21 cellular contexts compared by ENCODE assay signal in genomic region chr15:39616731-39617455, GRCh38. TPM values are rescaled to one million over a fixed set of nuclear protein-coding genes. Genes with fewer than 3 reads are reported as not detected.
A peak's percentile ranks its signal among the peaks of the same experiment; 100 is the strongest.
DNase-seq lines count a peak whose midpoint lies in the region; ATAC-seq, FAIRE-seq and TF ChIP-seq lines count a peak whose summit lies in the region.
"Had no signal": no experiment of that assay in that cellular context is flagged by ENCODE, and none has a peak within 500 bp of the region (broad histone marks: within the 10 kb centered on the region; RNA-seq: fewer than 3 reads in every experiment).

No MANE protein-coding gene starts in this region.

- H3K9me3 ChIP-seq in A549 (peaks cover 4% of the 10 kb centered on the region; the same call in 1 of the 3 replicates), esophagus muscularis mucosa (peaks cover 0 to 10% (median 0%) of the 10 kb centered on the region in 4 donors), BE2C (no peaks in the 10 kb centered on the region)
- H3K9me3 ChIP-seq: neutrophil had no signal

- 46% methylated on average over 6 of the region's 6 CpGs for WGBS in A549 (ENCODE audit: missing lambda C conversion rate)
- 91% methylated on average over 6 of the region's 6 CpGs for WGBS in esophagus muscularis mucosa

- TF ChIP-seq EP300 in A549 (IDR thresholded peaks at IDR 0.05) (no peak), esophagus muscularis mucosa (IDR thresholded peaks at IDR 0.05) (no peak)

- intact Hi-C loops in esophagus muscularis mucosa (cut with DNase I), result no loop called here

- H3K4me1 ChIP-seq in A549, result peaks cover 29% of the 10 kb centered on the region
- peaks cover 0 to 8% (median 2%) of the 10 kb centered on the region in 4 donors for H3K4me1 ChIP-seq in esophagus muscularis mucosa
- no peaks in the 10 kb centered on the region for H3K4me1 ChIP-seq in BE2C

- ATAC-seq in A549, result no peak
- ATAC-seq: left lobe of liver; stimulated activated effector memory CD8-positive, alpha-beta T cell treated with anti-CD3 and anti-CD28 coated beads, Interleukin-12 subunit alpha, Interleukin-12 subunit beta, amount 100 ng/mL, for 72 hours had no signal

- FAIRE-seq in A549 (lab: Jason Lieb, UNC) (no peak), HTR-8/SVneo (lab: Jason Lieb, UNC) (no peak)

- no peak for TF ChIP-seq RAD21 in A549 (conservative IDR thresholded peaks at IDR 0.05 in 1 of 2, IDR thresholded peaks at IDR 0.05 in 1 of 2)

- H3K27me3 ChIP-seq in esophagus muscularis mucosa (no peaks in the 10 kb centered on the region), BE2C (peaks cover 3% of the 10 kb centered on the region; the same call in 1 of the 2 replicates)
- H3K27me3 ChIP-seq: BLaER1 treated with 17β-estradiol and CSF1 and Interleukin-3, amounts not matched to agents 10 nM and 100 nM; neutrophil; sigmoid colon had no signal

- CTCF ChIA-PET in A549 (lab: Yijun Ruan, JAX), result no interaction called here
- CTCF ChIA-PET in RWPE1 (lab: Yijun Ruan, JAX), result interaction anchor here (0.5 kb wide), 1 partner anchor 139 kb away, joined by 3 read pairs; no protein-coding TSS in a partner anchor

- H3K4me3 ChIP-seq in A549, result no peak overlapping the region
- H3K4me3 ChIP-seq in esophagus muscularis mucosa, result no peak overlapping the region
- H3K4me3 ChIP-seq in BE2C (ENCODE audit: low read depth, low read length), result no peak overlapping the region
- H3K4me3 ChIP-seq: BLaER1 treated with 17β-estradiol and CSF1 and Interleukin-3, amounts not matched to agents 10 nM and 100 nM; sigmoid colon had no signal

- POLR2A ChIA-PET in A549 (lab: Yijun Ruan, JAX), result no interaction called here
- POLR2A ChIA-PET in RWPE1 (lab: Yijun Ruan, JAX; ENCODE audit: low non-redundant PET), result no interaction called here

- TF ChIP-seq POLR2A in A549 (IDR thresholded peaks at IDR 0.05; ENCODE audit: low read length) (no peak), esophagus muscularis mucosa (IDR thresholded peaks at IDR 0.05; ENCODE audit: low read depth) (no peak)

- peak overlapping the region; percentile 26; the same call in 1 of the 3 replicates for H3K4me2 ChIP-seq in A549
- H3K4me2 ChIP-seq: KMS-11 had no signal

- no peak for DNase-seq in A549 (ENCODE audit: low read depth in 1 of 2, low spot score in 1 of 2)
- peak; percentile 82 for DNase-seq in HT-29 (ENCODE audit: low spot score)
- DNase-seq in RWPE1 (ENCODE audit: low spot score), result peak; percentile 64
- DNase-seq in epithelial cell of prostate (ENCODE audit: low read depth, low spot score), result no peak
- DNase-seq in activated CD4-positive, alpha-beta T cell treated with anti-CD3 and anti-CD28 coated beads, Interleukin-2, amount 50 U/mL, for 4 hours, result no peak
- DNase-seq in esophagus muscularis mucosa (ENCODE audit: extremely low spot score), result no peak
- DNase-seq in BE2C, result no peak
- DNase-seq in HTR-8/SVneo (ENCODE audit: insufficient read length, low spot score), result no peak
- DNase-seq: activated effector memory CD4-positive, alpha-beta T cell treated with Interleukin-2 at 50 U/mL for 16 hours; activated T-cell treated with anti-CD3 and anti-CD28 coated beads for 4 hours; DMS79; NCI-H1694; NCI-H524 treated with DMSO at 0.1 percent for 48 hours; sigmoid colon; stimulated activated CD4-positive, alpha-beta T cell treated with anti-CD3 and anti-CD28 coated beads, Interleukin-4, amount 100 ng/mL, for 24 hours; substantia nigra had no signal

- TF ChIP-seq CTCF in A549 (IDR thresholded peaks at IDR 0.05) (no peak), RWPE1 (conservative IDR thresholded peaks at IDR 0.05; ENCODE audit: low read depth) (no peak), esophagus muscularis mucosa (IDR thresholded peaks at IDR 0.05) (no peak), BE2C (IDR thresholded peaks at IDR 0.05; ENCODE audit: low read depth, low read length) (no peak)

- H3K36me3 ChIP-seq in esophagus muscularis mucosa, result no peaks in the 10 kb centered on the region
- no peaks in the 10 kb centered on the region for H3K36me3 ChIP-seq in BE2C
- H3K36me3 ChIP-seq: BLaER1 treated with 17β-estradiol and CSF1 and Interleukin-3, amounts not matched to agents 10 nM and 100 nM; neutrophil; sigmoid colon had no signal

- H3K27ac ChIP-seq in A549, result peak overlapping the region in 1 of 2 experiments; percentile 34; a peak in 1 of 6 replicates
- H3K27ac ChIP-seq in RWPE1, result no peak overlapping the region
- H3K27ac ChIP-seq in epithelial cell of prostate, result peak overlapping the region; percentile 95
- no peak overlapping the region for H3K27ac ChIP-seq in esophagus muscularis mucosa (replicated peaks in 1 of 4)
- H3K27ac ChIP-seq: BLaER1 treated with 17β-estradiol and CSF1 and Interleukin-3, amounts not matched to agents 10 nM and 100 nM; KMS-11; neutrophil; sigmoid colon had no signal

TF ChIP-seq in A549, 52 proteins besides CTCF, POLR2A, EP300 and RAD21:
- TF ChIP-seq KDM1A (IDR thresholded peaks at IDR 0.05; ENCODE audit: low read depth) (no peak), FOXS1 (CRISPR knock-in tag; IDR thresholded peaks at IDR 0.05) (no peak), FOSL2 (IDR thresholded peaks at IDR 0.05) (no peak), FOSL2 (CRISPR knock-in tag; IDR thresholded peaks at IDR 0.05) (peak; percentile 21; the same call in 1 of the 2 replicates), CEBPB (IDR thresholded peaks at IDR 0.05) (no peak)

RNA-seq across cellular contexts. Expression of gene THBS1, which starts 36.0 kb away (rescaled TPM):
- polyA plus RNA-seq in A549 (2011; rRNA removed), result 46.8 and 53.5 TPM in 2 replicates
- 34.1 and 36.8 TPM in 2 replicates for polyA plus RNA-seq in A549 (2012; cell fraction: cytosol; rRNA removed)
- 260 and 262 TPM in 2 replicates for polyA plus RNA-seq in A549 (2012; cell fraction: nucleus; rRNA removed)
- polyA plus RNA-seq in A549 (2017; fragmentation: RNase III; extraction: RNeasy Plus Mini Kit Qiagen cat#74134 plus additional on column Dnase treatment), result 54.4 to 63.5 TPM (median 54.9 TPM) in 3 replicates
- 374 and 456 TPM in 2 replicates for polyA minus RNA-seq in A549 (2011; rRNA and poly(A)+ RNA removed)
- total RNA-seq in HT-29 (2014; rRNA removed; shearing (Covaris generic)), result 5.6 and 12.5 TPM in 2 replicates
- 1,000 to 10,000 TPM in 1 of 4 donors, 100 to 1,000 TPM in 3; 188 to 4,072 (median 270) TPM for total RNA-seq in esophagus muscularis mucosa
- 0.90 TPM for polyA plus RNA-seq in BE2C (2012; ENCODE audit: insufficient read depth, insufficient read length, low read depth)

Comparison
In these comparisons a context has a peak if more than half of its experiments do, and no peak if none do; other contexts are left out.
1. DNase-seq: peak in HT-29 (single experiment) and RWPE1 (single experiment); none in A549 (0 of 2), epithelial cell of prostate (single experiment), activated CD4-positive, alpha-beta T cell treated with anti-CD3 and anti-CD28 coated beads, Interleukin-2, amount 50 U/mL, for 4 hours (0 of 2), esophagus muscularis mucosa (single experiment), BE2C (single experiment) and HTR-8/SVneo (single experiment).
2. RNA of gene THBS1, which starts 36.0 kb away (total RNA-seq): 188 to 4,072 TPM in esophagus muscularis mucosa; 5.6 to 12.5 TPM in HT-29; every median in the first group is over 10 times any median in the second.